18 cellular contexts compared by ENCODE assay signal in genomic region chr16:52741386-52741785, GRCh38.
DNase-seq lines count a peak whose midpoint lies in the region; ATAC-seq and TF ChIP-seq lines count a peak whose summit lies in the region.
"Had no signal": no experiment of that assay in that cellular context is flagged by ENCODE, and none has a peak within 500 bp of the region (broad histone marks: within the 10 kb centered on the region; RNA-seq: fewer than 3 reads in every experiment).

No MANE protein-coding gene starts in this region.

- H3K4me2 ChIP-seq in neuronal stem cell (ENCODE audit: insufficient read depth, low read length, poor library complexity, severe bottlenecking), result no peak overlapping the region
- H3K4me2 ChIP-seq: BLaER1, SK-N-SH had no signal

- H2BK12ac ChIP-seq in neuronal stem cell (ENCODE audit: low read length), result no peak overlapping the region

- CTCF ChIA-PET in WTC11 (lab: Charles Lee), result no interaction called here

- H3K27me3 Mint-ChIP-seq in WTC11 (ENCODE audit: low read depth), result no peaks in the 10 kb centered on the region
- no peaks in the 10 kb centered on the region for H3K27me3 Mint-ChIP-seq in activated T-helper 1 cell treated with anti-CD3 and anti-CD28 coated beads, Interleukin-12 subunit alpha, Interleukin-12 subunit beta, Interleukin-2, Interleukin-4 antibody, amounts not matched to agents 30 ng/mL and 10 ng/mL and 1 ng/mL, durations not matched to agents 14 hours and 24 hours and 36 hours (ENCODE audit: insufficient read depth)
- H3K27me3 Mint-ChIP-seq: CD8-positive, alpha-beta memory T cell had no signal

- H3K4me3 Mint-ChIP-seq in WTC11, result peak overlapping the region; percentile 52
- no peak overlapping the region for H3K4me3 Mint-ChIP-seq in activated T-helper 1 cell treated with anti-CD3 and anti-CD28 coated beads, Interleukin-12 subunit alpha, Interleukin-12 subunit beta, Interleukin-2, Interleukin-4 antibody, amounts not matched to agents 30 ng/mL and 10 ng/mL and 1 ng/mL, durations not matched to agents 14 hours and 24 hours and 36 hours
- H3K4me3 Mint-ChIP-seq: CD8-positive, alpha-beta memory T cell had no signal

- peaks cover 15% of the 10 kb centered on the region for H3K9me3 Mint-ChIP-seq in WTC11
- H3K9me3 Mint-ChIP-seq in activated T-helper 1 cell treated with anti-CD3 and anti-CD28 coated beads, Interleukin-12 subunit alpha, Interleukin-12 subunit beta, Interleukin-2, Interleukin-4 antibody, amounts not matched to agents 30 ng/mL and 10 ng/mL and 1 ng/mL, durations not matched to agents 14 hours and 24 hours and 36 hours, result peaks cover 4% of the 10 kb centered on the region
- H3K9me3 Mint-ChIP-seq: CD8-positive, alpha-beta memory T cell had no signal

- H3K36me3 Mint-ChIP-seq in WTC11, result peaks cover 14% of the 10 kb centered on the region
- no peaks in the 10 kb centered on the region for H3K36me3 Mint-ChIP-seq in activated T-helper 1 cell treated with anti-CD3 and anti-CD28 coated beads, Interleukin-12 subunit alpha, Interleukin-12 subunit beta, Interleukin-2, Interleukin-4 antibody, amounts not matched to agents 30 ng/mL and 10 ng/mL and 1 ng/mL, durations not matched to agents 14 hours and 24 hours and 36 hours (ENCODE audit: low read depth)

- H3K18ac ChIP-seq in neuronal stem cell (ENCODE audit: low read length), result no peak overlapping the region

- no peak overlapping the region for H3K23ac ChIP-seq in neuronal stem cell (ENCODE audit: low read depth, low read length, poor library complexity)

- H3K79me1 ChIP-seq in neuronal stem cell (ENCODE audit: low read depth, low read length), result no peaks in the 10 kb centered on the region

- H4K91ac ChIP-seq in neuronal stem cell (ENCODE audit: low read depth, low read length, poor library complexity), result no peak overlapping the region

- no peak overlapping the region for H2BK5ac ChIP-seq in neuronal stem cell (ENCODE audit: low read length)

- no peak overlapping the region for H3K4me3 ChIP-seq in neuronal stem cell (ENCODE audit: low read length in 2 of 2)
- H3K4me3 ChIP-seq: BLaER1 had no signal

- no peak overlapping the region for H4K8ac ChIP-seq in neuronal stem cell (ENCODE audit: low read depth, low read length)

- no peaks in the 10 kb centered on the region for H3K27me3 ChIP-seq in neuronal stem cell (ENCODE audit: control insufficient read depth in 3 of 3, insufficient read depth in 3 of 3, low read depth in 1 of 3, low read length in 3 of 3)
- H3K27me3 ChIP-seq: BLaER1 had no signal

- H2BK120ac ChIP-seq in neuronal stem cell (ENCODE audit: low read depth, low read length), result no peak overlapping the region

- no peaks in the 10 kb centered on the region for H3K9me3 ChIP-seq in neuronal stem cell (replicated peaks in 1 of 2; ENCODE audit: control insufficient read depth in 2 of 2, insufficient read depth in 1 of 2, low read depth in 1 of 2, low read length in 2 of 2)
- H3K9me3 ChIP-seq: BLaER1, SK-N-SH had no signal

- no peak overlapping the region for H2AK5ac ChIP-seq in neuronal stem cell (ENCODE audit: low read depth, low read length)

- H2AFZ ChIP-seq in neuronal stem cell (ENCODE audit: low read length), result peak overlapping the region; percentile 75

- WGBS in neuronal stem cell (ENCODE audit: extremely low coverage in 2 of 2, insufficient read length in 2 of 2, insufficient replicate concordance in 1 of 2), 2 donors, result no CpG with 5 or more reads among the region's 7 CpGs

- ATAC-seq in WTC11 (peak; percentile 94), HG03378 (IDR thresholded peaks at IDR 0.05; ENCODE audit: unreplicated experiment) (no peak), GM19328 (IDR thresholded peaks at IDR 0.05; ENCODE audit: unreplicated experiment) (no peak)
- ATAC-seq: HepG2 had no signal

- POLR2A ChIA-PET in WTC11 (lab: Charles Lee), result no interaction called here

- intact Hi-C loops in activated T-helper 1 cell treated with anti-CD3 and anti-CD28 coated beads, Interleukin-12 subunit alpha, Interleukin-12 subunit beta, Interleukin-2, Interleukin-4 antibody, amounts not matched to agents 30 ng/mL and 10 ng/mL and 1 ng/mL, durations not matched to agents 14 hours and 24 hours and 36 hours (cut with micrococcal nuclease), result no loop called here

- peak overlapping the region; percentile 93 for H3K27ac Mint-ChIP-seq in WTC11
- no peak overlapping the region for H3K27ac Mint-ChIP-seq in activated T-helper 1 cell treated with anti-CD3 and anti-CD28 coated beads, Interleukin-12 subunit alpha, Interleukin-12 subunit beta, Interleukin-2, Interleukin-4 antibody, amounts not matched to agents 30 ng/mL and 10 ng/mL and 1 ng/mL, durations not matched to agents 14 hours and 24 hours and 36 hours
- H3K27ac Mint-ChIP-seq: CD8-positive, alpha-beta memory T cell had no signal

- H2BK15ac ChIP-seq in neuronal stem cell (ENCODE audit: low read length), result no peak overlapping the region

- no peak overlapping the region for H3K27ac ChIP-seq in neuronal stem cell (replicated peaks; ENCODE audit: low read length)
- H3K27ac ChIP-seq: 22Rv1, BLaER1 had no signal

- peaks cover 8 to 12% of the 10 kb centered on the region in 2 donors for H3K4me1 ChIP-seq in neuronal stem cell (ENCODE audit: control insufficient read depth in 2 of 2, insufficient read depth in 1 of 2, low read depth in 1 of 2, low read length in 2 of 2)
- H3K4me1 ChIP-seq: BLaER1 had no signal

- no peaks in the 10 kb centered on the region for H3K36me3 ChIP-seq in neuronal stem cell (replicated peaks in 1 of 2; ENCODE audit: control insufficient read depth in 2 of 2, insufficient read depth in 2 of 2, low read length in 2 of 2)
- H3K36me3 ChIP-seq: BLaER1 had no signal

- peak; percentile 59 for DNase-seq in DMS 273 (lab: John Stamatoyannopoulos, UW; ENCODE audit: unreplicated experiment)
- no peak for DNase-seq in DMS 273 treated with DMSO at 0.1 percent for 48 hours (lab: John Stamatoyannopoulos, UW)
- DNase-seq in WTC11 (ENCODE audit: low spot score), result peak; percentile 45
- DNase-seq in iPS DF 4.7 (ENCODE audit: extremely low read depth, low spot score), result peak; percentile 22
- peak; percentile 8 for DNase-seq in neuronal stem cell (ENCODE audit: low spot score)
- no peak for DNase-seq in activated T-helper 1 cell treated with anti-CD3 and anti-CD28 coated beads, Interleukin-12 subunit alpha, Interleukin-12 subunit beta, Interleukin-2, Interleukin-4 antibody, amounts not matched to agents 30 ng/mL and 10 ng/mL and 1 ng/mL, durations not matched to agents 14 hours and 24 hours and 36 hours (ENCODE audit: low spot score)
- DNase-seq: CD8-positive, alpha-beta memory T cell; KG1; NCI-H1417 treated with DMSO at 0.1 percent for 48 hours; NCI-H2029; NCI-H2171; Right ventricle myocardium superior; SK-N-SH had no signal

- no peak overlapping the region for H3K4ac ChIP-seq in neuronal stem cell (ENCODE audit: low read length)

- peaks cover 24% of the 10 kb centered on the region for H3K4me1 Mint-ChIP-seq in WTC11
- H3K4me1 Mint-ChIP-seq in activated T-helper 1 cell treated with anti-CD3 and anti-CD28 coated beads, Interleukin-12 subunit alpha, Interleukin-12 subunit beta, Interleukin-2, Interleukin-4 antibody, amounts not matched to agents 30 ng/mL and 10 ng/mL and 1 ng/mL, durations not matched to agents 14 hours and 24 hours and 36 hours (ENCODE audit: low read depth), result no peaks in the 10 kb centered on the region
- H3K4me1 Mint-ChIP-seq: CD8-positive, alpha-beta memory T cell had no signal

- TF ChIP-seq CTCF in WTC11 (IDR thresholded peaks at IDR 0.05), result no peak

- H3K9ac ChIP-seq in neuronal stem cell (ENCODE audit: low read depth, low read length, poor library complexity), result no peak overlapping the region
- H3K9ac ChIP-seq: BLaER1, SK-N-SH had no signal

- H3K14ac ChIP-seq in neuronal stem cell (ENCODE audit: low read length), result no peak overlapping the region

TF ChIP-seq in WTC11, 78 proteins besides CTCF, POLR2A, EP300 and RAD21 (continues in another document):
- TF ChIP-seq ETV6 (CRISPR knock-in tag; IDR thresholded peaks at IDR 0.05) (no peak), PRDM15 (CRISPR knock-in tag; IDR thresholded peaks at IDR 0.05) (no peak), FOXK1 (CRISPR knock-in tag; IDR thresholded peaks at IDR 0.05) (no peak), SMAD4 (CRISPR knock-in tag; IDR thresholded peaks at IDR 0.05) (no peak), ZNF121 (CRISPR knock-in tag; IDR thresholded peaks at IDR 0.05) (no peak)

Comparison
In these comparisons a context has a peak if more than half of its experiments do, and no peak if none do; other contexts are left out.
1. DNase-seq: peak in DMS 273 (single experiment), WTC11 (single experiment), iPS DF 4.7 (single experiment) and neuronal stem cell (single experiment); none in DMS 273 treated with DMSO at 0.1 percent for 48 hours (single experiment) and activated T-helper 1 cell treated with anti-CD3 and anti-CD28 coated beads, Interleukin-12 subunit alpha, Interleukin-12 subunit beta, Interleukin-2, Interleukin-4 antibody, amounts not matched to agents 30 ng/mL and 10 ng/mL and 1 ng/mL, durations not matched to agents 14 hours and 24 hours and 36 hours (single experiment).